ENCODE assay signal across 18 cellular contexts in the genomic region with DNA sequence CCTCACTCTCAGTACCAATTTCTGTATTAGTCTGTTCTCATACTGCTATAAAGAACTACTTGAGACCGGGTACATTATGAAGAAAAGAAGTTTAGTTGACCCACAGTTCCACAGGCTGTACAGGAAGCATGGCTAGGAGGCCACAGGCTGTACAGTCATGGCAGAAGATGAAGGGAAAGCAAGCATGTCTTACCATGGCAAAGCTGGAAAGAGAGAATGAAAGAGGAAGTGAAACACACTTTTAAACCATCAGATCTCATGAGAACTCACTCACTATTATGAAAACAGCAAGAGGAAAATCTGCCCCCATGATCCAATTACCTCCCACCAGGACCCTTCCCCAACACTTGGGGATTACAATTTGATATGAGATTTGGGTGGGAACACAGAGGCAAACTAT.
DNase-seq lines count a peak whose midpoint lies in the region; ATAC-seq and TF ChIP-seq lines count a peak whose summit lies in the region.
"Had no signal": no experiment of that assay in that cellular context is flagged by ENCODE, and none has a peak within 500 bp of the region (broad histone marks: within the 10 kb centered on the region; RNA-seq: fewer than 3 reads in every experiment).

No MANE protein-coding gene starts in this region.

- CTCF ChIA-PET in OCI-LY7 (lab: Charles Lee; ENCODE audit: unreplicated experiment) = no interaction called here

- BruUV-seq in OCI-LY7 (replicated peaks; lab: Mats Ljungman, UMichigan) = no TSS peak

- intact Hi-C loops in OCI-LY7 (cut with micrococcal nuclease; ENCODE audit: unreplicated experiment) = no loop called here

- POLR2A ChIA-PET in OCI-LY7 (lab: Charles Lee) = no interaction called here

- H4K20me1 ChIP-seq in OCI-LY7 (ENCODE audit: insufficient read depth, low read length) = no peaks in the 10 kb centered on the region

- no peak overlapping the region for H3K27ac ChIP-seq in OCI-LY7 (ENCODE audit: low read depth, low read length, poor library complexity, severe bottlenecking)
- no peak overlapping the region for H3K27ac ChIP-seq in effector memory CD4-positive, alpha-beta T cell (ENCODE audit: insufficient read depth, low read length, poor library complexity, severe bottlenecking)
- H3K27ac ChIP-seq: 22Rv1 had no signal

- DNase-seq in SIG-M5 treated with dmso at 0.1 percent for 504 hours (lab: John Stamatoyannopoulos, UW; ENCODE audit: unreplicated experiment) (peak; percentile 40), SIG-M5 (lab: John Stamatoyannopoulos, UW) (no peak), NAMALWA (ENCODE audit: low spot score) (peak; percentile 14), OCI-LY7 (ENCODE audit: low spot score) (peak; percentile 0), NCI-H128 (lab: John Stamatoyannopoulos, UW; ENCODE audit: unreplicated experiment) (no peak)
- DNase-seq in activated CD4-positive, alpha-beta T cell treated with anti-CD3 and anti-CD28 coated beads for 48 hours = no peak
- DNase-seq in effector memory CD4-positive, alpha-beta T cell = no peak
- DNase-seq: Caco-2; CD4-positive, CD25-positive, alpha-beta regulatory T cell; DMS153; KG1; NCI-H1417; NCI-H1930; NCI-H2171 treated with DMSO at 0.1 percent for 48 hours; NCI-H446; NCI-H526 treated with DMSO at 0.1 percent for 48 hours had no signal

- ATAC-seq in GM21528 (IDR thresholded peaks at IDR 0.05; ENCODE audit: low FRiP score, unreplicated experiment) = no peak

- H3K9me3 ChIP-seq in OCI-LY7 (ENCODE audit: low read length) = no peaks in the 10 kb centered on the region
- no peaks in the 10 kb centered on the region for H3K9me3 ChIP-seq in effector memory CD4-positive, alpha-beta T cell (ENCODE audit: control insufficient read depth, low read length)
- H3K9me3 ChIP-seq: Caco-2 had no signal

- no peaks in the 10 kb centered on the region for H3K79me2 ChIP-seq in OCI-LY7 (ENCODE audit: insufficient read depth, low read depth, low read length)

- no peak for TF ChIP-seq CTCF in OCI-LY7 (conservative IDR thresholded peaks at IDR 0.05; ENCODE audit: low read length)

- no peak overlapping the region for H3K4me3 ChIP-seq in OCI-LY7 (ENCODE audit: low read depth, low read length, poor library complexity, severe bottlenecking)
- no peak overlapping the region for H3K4me3 ChIP-seq in effector memory CD4-positive, alpha-beta T cell (ENCODE audit: insufficient read depth, low read depth, low read length, poor library complexity, severe bottlenecking)

- no peaks in the 10 kb centered on the region for H3K4me1 ChIP-seq in OCI-LY7 (ENCODE audit: insufficient read depth, low read length, poor library complexity, severe bottlenecking)
- H3K4me1 ChIP-seq in effector memory CD4-positive, alpha-beta T cell (ENCODE audit: control insufficient read depth, insufficient read depth, low read length, poor library complexity, severe bottlenecking) = no peaks in the 10 kb centered on the region
- H3K4me1 ChIP-seq: Caco-2 had no signal

- H2AFZ ChIP-seq in OCI-LY7 (ENCODE audit: low read length) = no peak overlapping the region

- H3K4me2 ChIP-seq in OCI-LY7 (ENCODE audit: low read length) = no peak overlapping the region

- no peaks in the 10 kb centered on the region for H3K27me3 ChIP-seq in effector memory CD4-positive, alpha-beta T cell (replicated peaks; ENCODE audit: control insufficient read depth, insufficient read depth, low read length, poor library complexity, severe bottlenecking)

- no peaks in the 10 kb centered on the region for H3K9me2 ChIP-seq in OCI-LY7 (ENCODE audit: insufficient read depth, low read length)

- H3K36me3 ChIP-seq in OCI-LY7 (ENCODE audit: insufficient read depth, low read length) = no peaks in the 10 kb centered on the region
- no peaks in the 10 kb centered on the region for H3K36me3 ChIP-seq in effector memory CD4-positive, alpha-beta T cell (ENCODE audit: control insufficient read depth, insufficient read depth, low read length)

Comparison
In these comparisons a context has a peak if more than half of its experiments do, and no peak if none do; other contexts are left out.
1. DNase-seq: peak in SIG-M5 treated with dmso at 0.1 percent for 504 hours (single experiment), NAMALWA (single experiment) and OCI-LY7 (single experiment); none in SIG-M5 (single experiment), NCI-H128 (single experiment), activated CD4-positive, alpha-beta T cell treated with anti-CD3 and anti-CD28 coated beads for 48 hours (single experiment) and effector memory CD4-positive, alpha-beta T cell (0 of 3).